In the genomic region with DNA sequence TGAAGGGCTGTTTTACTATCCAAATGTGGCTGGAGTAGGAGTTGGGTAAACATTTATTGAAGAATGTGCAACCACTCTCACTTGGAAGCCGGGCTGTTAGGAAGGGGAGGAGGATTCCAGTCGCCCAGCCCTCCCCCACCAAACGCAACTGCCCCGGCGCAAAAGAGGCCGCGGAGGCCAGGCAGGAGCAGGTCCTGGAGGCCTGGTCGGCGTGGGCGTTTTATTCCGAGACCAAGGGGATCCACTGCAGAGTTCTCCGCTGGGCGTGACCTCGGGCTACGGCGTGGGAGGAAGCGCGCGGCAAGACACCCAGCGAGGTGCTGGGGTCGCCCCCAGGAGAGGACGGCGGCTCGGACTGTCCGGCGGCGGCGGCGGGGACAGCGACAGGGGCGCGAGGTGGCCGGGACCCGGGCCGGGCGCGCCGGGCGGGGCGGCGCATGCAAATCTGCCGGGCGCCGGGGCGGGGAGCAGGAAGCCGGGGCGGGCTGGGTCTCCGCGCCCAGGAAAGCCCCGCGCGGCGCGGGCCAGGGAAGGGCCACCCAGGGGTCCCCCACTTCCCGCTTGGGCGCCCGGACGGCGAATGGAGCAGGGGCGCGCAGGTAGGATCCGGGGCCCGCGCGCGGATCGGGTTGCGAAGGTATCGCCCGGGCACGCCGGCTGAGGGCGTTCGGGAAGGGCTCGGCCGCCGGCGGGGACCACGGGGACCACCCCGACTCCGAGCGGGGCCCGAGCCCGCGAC, we compare ENCODE assay signal across 8 cellular contexts. TPM values are rescaled to one million over a fixed set of nuclear protein-coding genes. Genes with fewer than 3 reads are reported as not detected.
DNase-seq lines count a peak whose midpoint lies in the region; ATAC-seq and TF ChIP-seq lines count a peak whose summit lies in the region.

A gene (plus strand): TSS at position 553 of the 739 bp plus-strand sequence. CDS start 26,230 bp downstream, outside the sequence.

- peak within 1 kb of the TSS; percentile 99 for H3K27ac Mint-ChIP-seq in activated naive CD8-positive, alpha-beta T cell treated with anti-CD3 and anti-CD28 coated beads, Interleukin-2, amount 10 ng/mL, durations not matched to agents 7 days and 5 days

- ATAC-seq in HG02938 (IDR thresholded peaks at IDR 0.05; ENCODE audit: unreplicated experiment) (peak; percentile 33), left ventricle myocardium superior (peak; percentile 75)
- ATAC-seq in activated naive CD8-positive, alpha-beta T cell treated with anti-CD3 and anti-CD28 coated beads, Interleukin-2, amount 10 ng/mL, durations not matched to agents 7 days and 5 days (ENCODE audit: low read depth), result peak; percentile 30

- no peak for TF ChIP-seq RAD21 in SK-N-SH (IDR thresholded peaks at IDR 0.05; ENCODE audit: low read length)

- peaks cover 13% of the 10 kb centered on the region; the same call in 1 of the 2 replicates for H4K20me1 ChIP-seq in SK-N-SH (ENCODE audit: insufficient read depth)

- H3K27ac ChIP-seq in SK-N-SH (ENCODE audit: low read depth in 2 of 2, low read length in 1 of 2), result peak within 1 kb of the TSS in 1 of 2 experiments; percentile 74; a peak in 2 of 4 replicates

- POLR2A ChIA-PET in SK-N-SH (lab: Yijun Ruan, JAX), result no interaction called here
- POLR2A ChIA-PET in activated naive CD8-positive, alpha-beta T cell treated with anti-CD3 and anti-CD28 coated beads, Interleukin-2, amount 10 ng/mL, durations not matched to agents 7 days and 5 days (lab: Charles Lee), result interaction anchor here (0.8 to 1.6 kb wide), 4 partner anchors 29 to 78 kb away, joined by 3 to 11 read pairs (median 5); no protein-coding TSS in a partner anchor

- no peak for TF ChIP-seq EP300 in SK-N-SH (IDR thresholded peaks at IDR 0.05; ENCODE audit: borderline replicate concordance in 1 of 2, low read depth in 1 of 2, low read length in 1 of 2)

- peak within 1 kb of the TSS; percentile 96 for H3K9ac ChIP-seq in SK-N-SH

- H2AFZ ChIP-seq in SK-N-SH (ENCODE audit: low read depth), result peak within 1 kb of the TSS; percentile 89

- in situ Hi-C loops in GM13977 (cut with MboI; ENCODE audit: low pct_unique_long_range_greater_than_20kb, low sequenced_read_pairs, unreplicated experiment), result no loop called here

- peaks cover 0 to 10% of the 10 kb centered on the region in 2 experiments; a peak in 3 of 4 replicates for H3K4me1 ChIP-seq in SK-N-SH (ENCODE audit: control insufficient read depth in 1 of 2, insufficient read depth in 2 of 2, low read depth in 1 of 2, low read length in 1 of 2)

- WGBS in SK-N-SH (ENCODE audit: low lambda C conversion rate), result 0% methylated on average over 2 of the region's 85 CpGs

- peak within 1 kb of the TSS; percentile 97 for H3K4me2 ChIP-seq in SK-N-SH

- DNase-seq in GM13977 (ENCODE audit: low spot score), result peak; percentile 84
- peak; percentile 74 for DNase-seq in SK-N-SH
- peak; percentile 84 for DNase-seq in activated naive CD8-positive, alpha-beta T cell treated with anti-CD3 and anti-CD28 coated beads, Interleukin-2, amount 10 ng/mL, durations not matched to agents 7 days and 5 days
- peak; percentile 80 for DNase-seq in left ventricle myocardium superior
- peak; percentile 39 for DNase-seq in retina
- DNase-seq in NCI-H524 (lab: John Stamatoyannopoulos, UW), result no peak
- no peak for DNase-seq in globus pallidus (ENCODE audit: low spot score)

- H3K9me3 ChIP-seq in SK-N-SH, result no peaks in the 10 kb centered on the region

- CTCF ChIA-PET in SK-N-SH (lab: Yijun Ruan, JAX), result interaction anchor here (1.0 kb wide), 1 partner anchor 79 kb away, joined by 3 read pairs; no protein-coding TSS in a partner anchor

- H3K36me3 Mint-ChIP-seq in activated naive CD8-positive, alpha-beta T cell treated with anti-CD3 and anti-CD28 coated beads, Interleukin-2, amount 10 ng/mL, durations not matched to agents 7 days and 5 days, result peaks cover 30% of the 10 kb centered on the region

- peaks cover 46% of the 10 kb centered on the region for H3K79me2 ChIP-seq in SK-N-SH (ENCODE audit: insufficient read depth)

- no peaks in the 10 kb centered on the region for H3K9me2 ChIP-seq in SK-N-SH

- intact Hi-C loops in left ventricle myocardium superior (cut with micrococcal nuclease), result no loop called here

- peak within 1 kb of the TSS; percentile 61 to 88 for H3K4me3 ChIP-seq in SK-N-SH (ENCODE audit: low read depth in 2 of 2, low read length in 1 of 2)

- peak within 1 kb of the TSS; percentile 93 for H3K4me3 Mint-ChIP-seq in activated naive CD8-positive, alpha-beta T cell treated with anti-CD3 and anti-CD28 coated beads, Interleukin-2, amount 10 ng/mL, durations not matched to agents 7 days and 5 days

- peaks cover 6% of the 10 kb centered on the region for H3F3A ChIP-seq in SK-N-SH (replicated peaks; ENCODE audit: insufficient read depth)

- H3K27me3 Mint-ChIP-seq in activated naive CD8-positive, alpha-beta T cell treated with anti-CD3 and anti-CD28 coated beads, Interleukin-2, amount 10 ng/mL, durations not matched to agents 7 days and 5 days, result peaks cover 5% of the 10 kb centered on the region

- TF ChIP-seq CTCF in GM13977 (IDR thresholded peaks at IDR 0.05; ENCODE audit: extremely low read depth, insufficient read depth, missing control alignments), result no peak
- TF ChIP-seq CTCF in SK-N-SH (IDR thresholded peaks at IDR 0.05), result no peak

- no peaks in the 10 kb centered on the region for H3K27me3 ChIP-seq in SK-N-SH (ENCODE audit: insufficient read depth)

- H3K4me1 Mint-ChIP-seq in activated naive CD8-positive, alpha-beta T cell treated with anti-CD3 and anti-CD28 coated beads, Interleukin-2, amount 10 ng/mL, durations not matched to agents 7 days and 5 days, result peaks cover 32% of the 10 kb centered on the region

- H3K36me3 ChIP-seq in SK-N-SH (replicated peaks in 1 of 2; ENCODE audit: control insufficient read depth in 1 of 2, insufficient read depth in 2 of 2, low read length in 1 of 2), result no peaks in the 10 kb centered on the region

- no peaks in the 10 kb centered on the region for H3K9me3 Mint-ChIP-seq in activated naive CD8-positive, alpha-beta T cell treated with anti-CD3 and anti-CD28 coated beads, Interleukin-2, amount 10 ng/mL, durations not matched to agents 7 days and 5 days

TF ChIP-seq in SK-N-SH, 30 proteins besides CTCF, POLR2A, EP300 and RAD21:
- no peak for TF ChIP-seq YY1 (IDR thresholded peaks at IDR 0.05; ENCODE audit: low read depth)
- TF ChIP-seq JUND (IDR thresholded peaks at IDR 0.05), result no peak
- no peak for TF ChIP-seq SIN3A (IDR thresholded peaks at IDR 0.05; ENCODE audit: borderline replicate concordance, low read depth, low read length)

RNA-seq across cellular contexts. Expression of the gene that starts here (rescaled TPM):
- polyA plus RNA-seq in SK-N-SH (2012; rRNA removed), result 16.1 and 16.4 TPM in 2 replicates
- polyA plus RNA-seq in SK-N-SH (2012; cell fraction: cytosol; rRNA removed), result 7.9 and 11.4 TPM in 2 replicates
- polyA plus RNA-seq in SK-N-SH (2012; cell fraction: nucleus; rRNA removed), result 28.8 and 28.9 TPM in 2 replicates
- total RNA-seq in activated naive CD8-positive, alpha-beta T cell treated with anti-CD3 and anti-CD28 coated beads, Interleukin-2, amount 10 ng/mL, durations not matched to agents 7 days and 5 days, result 100 to 1,000 TPM; 215 TPM
- 9.8 TPM for total RNA-seq in left ventricle myocardium superior

Comparison
In these comparisons a context has a peak if more than half of its experiments do, and no peak if none do; other contexts are left out.
1. RNA of the gene that starts here (total RNA-seq): 215 TPM in activated naive CD8-positive, alpha-beta T cell treated with anti-CD3 and anti-CD28 coated beads, Interleukin-2, amount 10 ng/mL, durations not matched to agents 7 days and 5 days; 9.8 TPM in left ventricle myocardium superior (single experiment); every median in the first group is over 10 times any median in the second.
2. DNase-seq: peak in GM13977 (single experiment), SK-N-SH (single experiment), activated naive CD8-positive, alpha-beta T cell treated with anti-CD3 and anti-CD28 coated beads, Interleukin-2, amount 10 ng/mL, durations not matched to agents 7 days and 5 days (single experiment), left ventricle myocardium superior (single experiment) and retina (single experiment); none in NCI-H524 (0 of 2) and globus pallidus (single experiment).
3. Peak in every context shown above with its lines, with median percentiles within 50 percentile points of each other: ATAC-seq.